ENCODE assay signal across 18 cellular contexts in genomic region chr13:95083758-95084157, GRCh38.
DNase-seq lines count a peak whose midpoint lies in the region; ATAC-seq and TF ChIP-seq lines count a peak whose summit lies in the region.
"Had no signal": no experiment of that assay in that cellular context is flagged by ENCODE, and none has a peak within 500 bp of the region (broad histone marks: within the 10 kb centered on the region; RNA-seq: fewer than 3 reads in every experiment).

No MANE protein-coding gene starts in this region.

- H3K4me3 Mint-ChIP-seq in T-helper 2 cell treated with Interferon-gamma antibody and Interleukin-4, amounts not matched to agents 5 μg/mL and 100 μg/mL, for 36 hours, result no peak overlapping the region
- H3K4me3 Mint-ChIP-seq: activated T-helper 17 cell treated with anti-CD3 and anti-CD28 coated beads, Interleukin-2, amount 50 U/mL, for 72 hours; B cell had no signal

- H3K4me1 Mint-ChIP-seq in T-helper 2 cell treated with Interferon-gamma antibody and Interleukin-4, amounts not matched to agents 5 μg/mL and 100 μg/mL, for 36 hours (ENCODE audit: low read depth), result peaks cover 6% of the 10 kb centered on the region
- H3K4me1 Mint-ChIP-seq: activated T-helper 17 cell treated with anti-CD3 and anti-CD28 coated beads, Interleukin-2, amount 50 U/mL, for 72 hours; B cell had no signal

- no peak overlapping the region for H3K27ac ChIP-seq in AG04450 (ENCODE audit: low read depth, low read length)
- H3K27ac ChIP-seq: dorsolateral prefrontal cortex, gastroesophageal sphincter, prostate gland had no signal

- TF ChIP-seq CTCF in AG04450 (IDR thresholded peaks at IDR 0.05; ENCODE audit: low read depth, low read length) (no peak), HFF-Myc (IDR thresholded peaks at IDR 0.05; ENCODE audit: low read depth, low read length, missing control alignments) (no peak), foreskin fibroblast (IDR thresholded peaks at IDR 0.05; ENCODE audit: low read depth, low read length) (no peak)

- H3K4me3 ChIP-seq in AG04450 (ENCODE audit: low read depth, low read length) (no peak overlapping the region), HFF-Myc (replicated peaks; ENCODE audit: low read depth, low read length) (no peak overlapping the region), foreskin fibroblast (ENCODE audit: low read depth in 1 of 2, low read length in 2 of 2) (no peak overlapping the region)
- H3K4me3 ChIP-seq: dorsolateral prefrontal cortex, gastroesophageal sphincter, prostate gland had no signal

- CTCF ChIA-PET in AG04450 (lab: Charles Lee), result no interaction called here

- H3K27me3 Mint-ChIP-seq in T-helper 2 cell treated with Interferon-gamma antibody and Interleukin-4, amounts not matched to agents 5 μg/mL and 100 μg/mL, for 36 hours (ENCODE audit: low read depth), result no peaks in the 10 kb centered on the region
- H3K27me3 Mint-ChIP-seq: activated T-helper 17 cell treated with anti-CD3 and anti-CD28 coated beads, Interleukin-2, amount 50 U/mL, for 72 hours; B cell had no signal

- no peaks in the 10 kb centered on the region for H3K9me3 Mint-ChIP-seq in T-helper 2 cell treated with Interferon-gamma antibody and Interleukin-4, amounts not matched to agents 5 μg/mL and 100 μg/mL, for 36 hours
- H3K9me3 Mint-ChIP-seq: activated T-helper 17 cell treated with anti-CD3 and anti-CD28 coated beads, Interleukin-2, amount 50 U/mL, for 72 hours had no signal

- no peaks in the 10 kb centered on the region for H3K27me3 ChIP-seq in AG04450 (ENCODE audit: control insufficient read depth, insufficient read depth, low read length)
- H3K27me3 ChIP-seq: dorsolateral prefrontal cortex, gastroesophageal sphincter had no signal

- H3K9me3 ChIP-seq in AG04450 (ENCODE audit: control insufficient read depth, insufficient read depth, low read length), result no peaks in the 10 kb centered on the region
- H3K9me3 ChIP-seq: gastroesophageal sphincter, prostate gland had no signal

- ATAC-seq in HG03520 (IDR thresholded peaks at IDR 0.05; ENCODE audit: unreplicated experiment) (no peak), HG03378 (IDR thresholded peaks at IDR 0.05; ENCODE audit: unreplicated experiment) (no peak)
- ATAC-seq: activated T-helper 17 cell treated with anti-CD3 and anti-CD28 coated beads, Interleukin-2, amount 50 U/mL, for 72 hours; gastroesophageal sphincter had no signal

- POLR2A ChIA-PET in AG04450 (lab: Yijun Ruan, JAX), result no interaction called here

- H3K36me3 Mint-ChIP-seq in T-helper 2 cell treated with Interferon-gamma antibody and Interleukin-4, amounts not matched to agents 5 μg/mL and 100 μg/mL, for 36 hours (ENCODE audit: low read depth), result peaks cover 4% of the 10 kb centered on the region

- H3K27ac Mint-ChIP-seq in T-helper 2 cell treated with Interferon-gamma antibody and Interleukin-4, amounts not matched to agents 5 μg/mL and 100 μg/mL, for 36 hours, result no peak overlapping the region
- H3K27ac Mint-ChIP-seq: activated T-helper 17 cell treated with anti-CD3 and anti-CD28 coated beads, Interleukin-2, amount 50 U/mL, for 72 hours; B cell had no signal

- peak; percentile 47 for DNase-seq in AG04450 (ENCODE audit: low read depth, low spot score)
- peak; percentile 50 for DNase-seq in HFF-Myc (ENCODE audit: extremely low read depth, low read depth)
- DNase-seq in amniotic epithelial cell (ENCODE audit: low read depth), result peak; percentile 75
- DNase-seq in foreskin fibroblast, result peak; percentile 83 to 88
- no peak for DNase-seq in DMS153 treated with DMSO at 0.1 percent for 48 hours (lab: John Stamatoyannopoulos, UW; ENCODE audit: unreplicated experiment)
- DNase-seq in T-helper 2 cell treated with Interferon-gamma antibody and Interleukin-4, amounts not matched to agents 5 μg/mL and 100 μg/mL, for 36 hours (ENCODE audit: low spot score), result no peak
- DNase-seq: amygdala, dorsolateral prefrontal cortex, kidney glomerular epithelial cell, NCI-H774, substantia nigra, T1000 had no signal

Comparison
In these comparisons a context has a peak if more than half of its experiments do, and no peak if none do; other contexts are left out.
1. DNase-seq: peak in AG04450 (single experiment), HFF-Myc (single experiment), amniotic epithelial cell (single experiment) and foreskin fibroblast (2 of 2); none in DMS153 treated with DMSO at 0.1 percent for 48 hours (single experiment) and T-helper 2 cell treated with Interferon-gamma antibody and Interleukin-4, amounts not matched to agents 5 μg/mL and 100 μg/mL, for 36 hours (single experiment).